ENCODE assay signal across 15 cellular contexts in the genomic region with DNA sequence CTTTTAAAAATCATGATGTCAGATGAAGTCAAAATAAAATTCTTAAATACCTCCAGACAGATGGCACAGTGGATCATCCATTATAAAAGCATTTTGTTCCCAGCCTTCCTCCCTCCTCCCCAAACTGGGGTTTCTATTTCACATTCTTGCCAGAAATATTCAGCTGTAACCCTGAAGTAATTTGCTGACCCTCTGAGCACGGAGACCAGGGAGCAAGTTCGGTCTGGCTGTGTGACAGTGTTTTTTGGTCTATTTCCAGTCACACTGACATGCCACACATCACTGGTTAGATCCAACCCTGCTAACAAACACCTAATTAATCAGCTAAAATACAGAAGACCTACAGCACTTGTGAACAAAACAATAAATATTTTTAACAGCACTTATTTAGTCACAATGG.
A peak's percentile ranks its signal among the peaks of the same experiment; 100 is the strongest.
DNase-seq lines count a peak whose midpoint lies in the region; ATAC-seq, FAIRE-seq and TF ChIP-seq lines count a peak whose summit lies in the region.
"Had no signal": no experiment of that assay in that cellular context is flagged by ENCODE, and none has a peak within 500 bp of the region (broad histone marks: within the 10 kb centered on the region; RNA-seq: fewer than 3 reads in every experiment).

No MANE protein-coding gene starts in this region.

- H3K36me3 ChIP-seq in lower lobe of right lung, result peaks cover 23% of the 10 kb centered on the region
- peaks cover 68% of the 10 kb centered on the region for H3K36me3 ChIP-seq in MG63

- no peaks in the 10 kb centered on the region for H3K27me3 Mint-ChIP-seq in activated naive CD4-positive, alpha-beta T cell treated with anti-CD3 and anti-CD28 coated beads, Interleukin-2, amount 10 ng/mL, durations not matched to agents 7 days and 5 days

- H3K4me1 ChIP-seq in lower lobe of right lung, result peaks cover 36% of the 10 kb centered on the region

- no peaks in the 10 kb centered on the region for H3K9me3 Mint-ChIP-seq in activated naive CD4-positive, alpha-beta T cell treated with anti-CD3 and anti-CD28 coated beads, Interleukin-2, amount 10 ng/mL, durations not matched to agents 7 days and 5 days
- H3K9me3 Mint-ChIP-seq: CD14-positive monocyte, immature natural killer cell had no signal

- CTCF ChIA-PET in activated naive CD4-positive, alpha-beta T cell treated with anti-CD3 and anti-CD28 coated beads, Interleukin-2, amount 10 ng/mL, durations not matched to agents 7 days and 5 days (lab: Charles Lee), result no interaction called here

- intact Hi-C loops in lower lobe of right lung (cut with DNase I), result no loop called here

- H3K4me3 ChIP-seq in choroid plexus epithelial cell (ENCODE audit: low read depth, low read length), result no peak overlapping the region
- H3K4me3 ChIP-seq in lower lobe of right lung, result no peak overlapping the region
- H3K4me3 ChIP-seq in MG63, result no peak overlapping the region
- no peak overlapping the region for H3K4me3 ChIP-seq in foreskin fibroblast (ENCODE audit: low read depth in 1 of 2, low read length in 2 of 2)

- H3K4me3 Mint-ChIP-seq in activated naive CD4-positive, alpha-beta T cell treated with anti-CD3 and anti-CD28 coated beads, Interleukin-2, amount 10 ng/mL, durations not matched to agents 7 days and 5 days, result no peak overlapping the region
- H3K4me3 Mint-ChIP-seq: CD14-positive monocyte, immature natural killer cell had no signal

- no peak for TF ChIP-seq CTCF in choroid plexus epithelial cell (conservative IDR thresholded peaks at IDR 0.05; ENCODE audit: low read depth, low read length)
- TF ChIP-seq CTCF in lower lobe of right lung (IDR thresholded peaks at IDR 0.05), result no peak
- no peak for TF ChIP-seq CTCF in foreskin fibroblast (IDR thresholded peaks at IDR 0.05; ENCODE audit: low read depth, low read length)

- peak; percentile 36 for FAIRE-seq in H54 (lab: Jason Lieb, UNC)

- H3K4me1 Mint-ChIP-seq in activated naive CD4-positive, alpha-beta T cell treated with anti-CD3 and anti-CD28 coated beads, Interleukin-2, amount 10 ng/mL, durations not matched to agents 7 days and 5 days, result no peaks in the 10 kb centered on the region
- H3K4me1 Mint-ChIP-seq: immature natural killer cell had no signal

- H3K27ac Mint-ChIP-seq in activated naive CD4-positive, alpha-beta T cell treated with anti-CD3 and anti-CD28 coated beads, Interleukin-2, amount 10 ng/mL, durations not matched to agents 7 days and 5 days, result no peak overlapping the region
- H3K27ac Mint-ChIP-seq: CD14-positive monocyte had no signal

- DNase-seq in H54 (ENCODE audit: insufficient read length, low spot score), result no peak
- DNase-seq in choroid plexus epithelial cell (ENCODE audit: low read depth), result peak; percentile 23
- DNase-seq in lower lobe of right lung, result no peak
- no peak for DNase-seq in MG63
- DNase-seq in foreskin fibroblast, result no peak
- no peak for DNase-seq in activated naive CD4-positive, alpha-beta T cell treated with anti-CD3 and anti-CD28 coated beads, Interleukin-2, amount 10 ng/mL, durations not matched to agents 7 days and 5 days
- DNase-seq: activated CD8-positive, alpha-beta memory T cell treated with anti-CD3 and anti-CD28 coated beads, Interleukin-2, amount 50 U/mL, for 4 hours; immature natural killer cell; occipital lobe; PC-3; stimulated activated CD4-positive, alpha-beta T cell treated with anti-CD3 and anti-CD28 coated beads, Interleukin-4, amount 100 ng/mL, for 4 hours; T1000 had no signal

- peaks cover 5% of the 10 kb centered on the region for H3K36me3 Mint-ChIP-seq in activated naive CD4-positive, alpha-beta T cell treated with anti-CD3 and anti-CD28 coated beads, Interleukin-2, amount 10 ng/mL, durations not matched to agents 7 days and 5 days
- H3K36me3 Mint-ChIP-seq: CD14-positive monocyte had no signal

- H3K27ac ChIP-seq in lower lobe of right lung (no peak overlapping the region), temporal lobe (ENCODE audit: low read depth, low read length) (peak overlapping the region; percentile 71)

- TF ChIP-seq POLR2A in H54 (IDR thresholded peaks at IDR 0.05; ENCODE audit: low read depth, low read length), result no peak

- H3K27me3 ChIP-seq in lower lobe of right lung (ENCODE audit: low read depth), result no peaks in the 10 kb centered on the region
- H3K27me3 ChIP-seq in MG63, result no peaks in the 10 kb centered on the region

- ATAC-seq in lower lobe of right lung (peak; percentile 48 to 51), HG02759 (IDR thresholded peaks at IDR 0.05; ENCODE audit: unreplicated experiment) (no peak)
- ATAC-seq: PC-3 had no signal

- H3K9me3 ChIP-seq in lower lobe of right lung, result no peaks in the 10 kb centered on the region
- no peaks in the 10 kb centered on the region for H3K9me3 ChIP-seq in MG63
